Comparison of ENCODE assay signal across 27 cellular contexts in genomic region chr6:159434410-159434809, GRCh38.
"Had no signal": no experiment of that assay in that cellular context is flagged by ENCODE, and none has a peak within 500 bp of the region (broad histone marks: within the 10 kb centered on the region; RNA-seq: fewer than 3 reads in every experiment).

No MANE protein-coding gene starts in this region.

- ATAC-seq: activated CD4-positive, alpha-beta T cell treated with anti-CD3 and anti-CD28 coated beads for 36 hours; activated CD8-positive, alpha-beta memory T cell treated with anti-CD3 and anti-CD28 coated beads, Interleukin-2, amount 10 ng/mL, durations not matched to agents 7 days and 5 days; activated CD8-positive, alpha-beta T cell treated with anti-CD3 and anti-CD28 coated beads, Interleukin-2, amount 10 ng/mL, durations not matched to agents 7 days and 5 days; activated naive CD8-positive, alpha-beta T cell treated with anti-CD3 and anti-CD28 coated beads, Interleukin-2, amount 50 U/mL, for 24 hours; body of pancreas; gastrocnemius medialis had no signal

- H3K36me3 ChIP-seq: adrenal gland, cardiac muscle cell, colonic mucosa, gastrocnemius medialis had no signal

- H3K27me3 ChIP-seq: adrenal gland, body of pancreas, cardiac muscle cell, colonic mucosa, gastrocnemius medialis had no signal

- H3K4me1 ChIP-seq: adrenal gland, body of pancreas, colonic mucosa, gastrocnemius medialis had no signal

- H3K27ac ChIP-seq: adrenal gland, body of pancreas, cardiac muscle cell, colonic mucosa, epithelial cell of prostate, gastrocnemius medialis had no signal

- DNase-seq: activated CD4-positive, alpha-beta memory T cell treated with anti-CD3 and anti-CD28 coated beads for 36 hours; activated CD4-positive, alpha-beta T cell treated with anti-CD3 and anti-CD28 coated beads for 36 hours; activated CD4-positive, alpha-beta T cell treated with anti-CD3 and anti-CD28 coated beads, Interleukin-2, amount 10 ng/mL, durations not matched to agents 24 days and 14 days; activated CD4-positive, CD25-positive, alpha-beta regulatory T cell; activated CD4-positive, CD25-positive, alpha-beta regulatory T cell treated with anti-CD3 and anti-CD28 coated beads, Interleukin-2, amount 50 U/mL, for 72 hours; activated CD8-positive, alpha-beta memory T cell treated with anti-CD3 and anti-CD28 coated beads, Interleukin-2, amount 10 ng/mL, durations not matched to agents 7 days and 5 days; activated CD8-positive, alpha-beta memory T cell treated with anti-CD3 and anti-CD28 coated beads, Interleukin-2, amount 50 U/mL, for 4 hours; activated CD8-positive, alpha-beta T cell treated with anti-CD3 and anti-CD28 coated beads, Interleukin-2, amount 10 ng/mL, durations not matched to agents 7 days and 5 days; activated effector memory CD4-positive, alpha-beta T cell treated with anti-CD3 and anti-CD28 coated beads, Interleukin-2, amount 50 U/mL, for 16 hours; activated naive CD4-positive, alpha-beta T cell treated with anti-CD3 and anti-CD28 coated beads for 36 hours; activated naive CD8-positive, alpha-beta T cell treated with anti-CD3 and anti-CD28 coated beads for 36 hours; activated naive CD8-positive, alpha-beta T cell treated with anti-CD3 and anti-CD28 coated beads, Interleukin-2, amount 50 U/mL, for 24 hours; activated T-cell treated with anti-CD3 and anti-CD28 coated beads, Interleukin-2, amount 50 U/mL, for 1 hour; activated T-cell treated with anti-CD3 and anti-CD28 coated beads, Interleukin-2, amount 50 U/mL, for 48 hours; adrenal gland; amygdala; aorta; body of pancreas; central memory CD4-positive, alpha-beta T cell; cerebellar nuclear complex; colonic mucosa; effector CD8-positive, alpha-beta T cell; foreskin fibroblast; gastrocnemius medialis; T-helper 2 cell had no signal

- H3K4me3 ChIP-seq: adrenal gland, body of pancreas, cardiac muscle cell, colonic mucosa, gastrocnemius medialis had no signal

- H3K9me3 ChIP-seq: colonic mucosa, gastrocnemius medialis had no signal
